In the genomic region with DNA sequence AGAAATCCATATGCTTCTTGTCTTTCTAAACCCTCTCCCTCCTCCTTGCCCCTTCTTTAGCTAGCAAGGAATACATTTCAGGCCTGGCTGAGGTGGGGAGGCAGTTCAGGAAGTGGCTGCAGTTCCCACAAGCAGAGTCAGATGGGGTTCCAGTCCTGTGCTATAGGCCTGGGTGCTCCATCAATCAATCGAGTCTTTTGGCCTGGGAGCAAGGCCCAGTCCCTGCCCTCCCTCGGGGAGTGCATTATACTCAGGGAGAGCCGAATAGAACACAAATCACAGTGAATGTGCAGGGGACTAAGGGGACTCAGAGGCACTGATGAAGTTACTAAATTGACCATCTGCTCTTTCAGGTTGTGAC, we compare ENCODE assay signal across 1 cellular context.
TF ChIP-seq lines count a peak whose summit lies in the region.

No MANE protein-coding gene starts in this region.

TF ChIP-seq in K562, 482 proteins besides CTCF, POLR2A, EP300 and RAD21:
- peak; percentile 89 for TF ChIP-seq MEIS2 (IDR thresholded peaks at IDR 0.05; ENCODE audit: partially characterized antibody)
- TF ChIP-seq CBFA2T2 (conservative IDR thresholded peaks at IDR 0.05) = no peak
- TF ChIP-seq, protein P1, sequence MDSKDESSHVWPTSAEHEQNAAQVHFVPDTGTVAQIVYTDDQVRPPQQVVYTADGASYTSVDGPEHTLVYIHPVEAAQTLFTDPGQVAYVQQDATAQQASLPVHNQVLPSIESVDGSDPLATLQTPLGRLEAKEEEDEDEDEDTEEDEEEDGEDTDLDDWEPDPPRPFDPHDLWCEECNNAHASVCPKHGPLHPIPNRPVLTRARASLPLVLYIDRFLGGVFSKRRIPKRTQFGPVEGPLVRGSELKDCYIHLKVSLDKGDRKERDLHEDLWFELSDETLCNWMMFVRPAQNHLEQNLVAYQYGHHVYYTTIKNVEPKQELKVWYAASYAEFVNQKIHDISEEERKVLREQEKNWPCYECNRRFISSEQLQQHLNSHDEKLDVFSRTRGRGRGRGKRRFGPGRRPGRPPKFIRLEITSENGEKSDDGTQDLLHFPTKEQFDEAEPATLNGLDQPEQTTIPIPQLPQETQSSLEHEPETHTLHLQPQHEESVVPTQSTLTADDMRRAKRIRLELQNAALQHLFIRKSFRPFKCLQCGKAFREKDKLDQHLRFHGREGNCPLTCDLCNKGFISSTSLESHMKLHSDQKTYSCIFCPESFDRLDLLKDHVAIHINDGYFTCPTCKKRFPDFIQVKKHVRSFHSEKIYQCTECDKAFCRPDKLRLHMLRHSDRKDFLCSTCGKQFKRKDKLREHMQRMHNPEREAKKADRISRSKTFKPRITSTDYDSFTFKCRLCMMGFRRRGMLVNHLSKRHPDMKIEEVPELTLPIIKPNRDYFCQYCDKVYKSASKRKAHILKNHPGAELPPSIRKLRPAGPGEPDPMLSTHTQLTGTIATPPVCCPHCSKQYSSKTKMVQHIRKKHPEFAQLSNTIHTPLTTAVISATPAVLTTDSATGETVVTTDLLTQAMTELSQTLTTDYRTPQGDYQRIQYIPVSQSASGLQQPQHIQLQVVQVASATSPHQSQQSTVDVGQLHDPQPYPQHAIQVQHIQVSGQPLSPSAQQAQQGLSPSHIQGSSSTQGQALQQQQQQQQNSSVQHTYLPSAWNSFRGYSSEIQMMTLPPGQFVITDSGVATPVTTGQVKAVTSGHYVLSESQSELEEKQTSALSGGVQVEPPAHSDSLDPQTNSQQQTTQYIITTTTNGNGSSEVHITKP (IDR thresholded peaks at IDR 0.05; ENCODE audit: partially characterized antibody) = peak; percentile 8
- no peak for TF ChIP-seq CCNT2 (IDR thresholded peaks at IDR 0.05; ENCODE audit: borderline replicate concordance, extremely low read depth, insufficient read length, low read depth, low read length)
- no peak for TF ChIP-seq ELF1 (tag; IDR thresholded peaks at IDR 0.05)
- no peak for TF ChIP-seq KHSRP (IDR thresholded peaks at IDR 0.05)
- TF ChIP-seq, protein P2, sequence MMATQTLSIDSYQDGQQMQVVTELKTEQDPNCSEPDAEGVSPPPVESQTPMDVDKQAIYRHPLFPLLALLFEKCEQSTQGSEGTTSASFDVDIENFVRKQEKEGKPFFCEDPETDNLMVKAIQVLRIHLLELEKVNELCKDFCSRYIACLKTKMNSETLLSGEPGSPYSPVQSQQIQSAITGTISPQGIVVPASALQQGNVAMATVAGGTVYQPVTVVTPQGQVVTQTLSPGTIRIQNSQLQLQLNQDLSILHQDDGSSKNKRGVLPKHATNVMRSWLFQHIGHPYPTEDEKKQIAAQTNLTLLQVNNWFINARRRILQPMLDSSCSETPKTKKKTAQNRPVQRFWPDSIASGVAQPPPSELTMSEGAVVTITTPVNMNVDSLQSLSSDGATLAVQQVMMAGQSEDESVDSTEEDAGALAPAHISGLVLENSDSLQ (IDR thresholded peaks at IDR 0.05) = peak; percentile 80
- 0 out of 2 replicates have a peak, but pooled peaks have one; percentile 19 for TF ChIP-seq ZBTB17 (CRISPR knock-in tag; IDR thresholded peaks at IDR 0.05)
- TF ChIP-seq RBFOX2 (IDR thresholded peaks at IDR 0.05; ENCODE audit: low read depth, low read length) = no peak
- peak; percentile 33; the same call in 1 of the 2 replicates for TF ChIP-seq ZFX (CRISPR knock-in tag; IDR thresholded peaks at IDR 0.05)
- TF ChIP-seq, protein P3, sequence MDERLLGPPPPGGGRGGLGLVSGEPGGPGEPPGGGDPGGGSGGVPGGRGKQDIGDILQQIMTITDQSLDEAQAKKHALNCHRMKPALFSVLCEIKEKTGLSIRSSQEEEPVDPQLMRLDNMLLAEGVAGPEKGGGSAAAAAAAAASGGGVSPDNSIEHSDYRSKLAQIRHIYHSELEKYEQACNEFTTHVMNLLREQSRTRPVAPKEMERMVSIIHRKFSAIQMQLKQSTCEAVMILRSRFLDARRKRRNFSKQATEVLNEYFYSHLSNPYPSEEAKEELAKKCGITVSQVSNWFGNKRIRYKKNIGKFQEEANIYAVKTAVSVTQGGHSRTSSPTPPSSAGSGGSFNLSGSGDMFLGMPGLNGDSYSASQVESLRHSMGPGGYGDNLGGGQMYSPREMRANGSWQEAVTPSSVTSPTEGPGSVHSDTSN (CRISPR knock-in tag; IDR thresholded peaks at IDR 0.05; ENCODE audit: low read depth) = no peak
- TF ChIP-seq, protein P3 (tag; conservative IDR thresholded peaks at IDR 0.05; ENCODE audit: low read depth) = peak; percentile 77
TF ChIP-seq in K562: peak in this region for 6.
